Comparison of ENCODE assay signal across 3 cellular contexts in the genomic region with DNA sequence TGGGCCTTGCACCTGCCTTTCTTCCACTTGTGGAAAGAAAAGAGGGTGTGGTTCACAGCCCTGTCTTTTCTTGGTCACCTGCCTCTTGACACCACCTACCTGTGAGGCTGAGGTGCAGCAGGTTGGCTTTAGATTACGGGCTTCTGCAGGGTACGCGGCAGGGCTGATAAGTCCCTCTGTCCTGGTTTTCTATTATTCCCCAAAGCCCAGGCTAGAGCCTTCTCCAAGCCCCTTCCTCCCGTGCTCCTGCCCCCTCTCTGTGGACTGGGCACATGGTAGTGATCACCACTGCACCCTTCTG.
TF ChIP-seq lines count a peak whose summit lies in the region.

No MANE protein-coding gene starts in this region.

TF ChIP-seq in A549, 52 proteins besides CTCF, POLR2A, EP300 and RAD21 (continues in another document):
- TF ChIP-seq ZNF302 (CRISPR knock-in tag; IDR thresholded peaks at IDR 0.05): no peak
- TF ChIP-seq CHD2 (IDR thresholded peaks at IDR 0.05; ENCODE audit: low read length, partially characterized antibody): no peak
- TF ChIP-seq POLR2AphosphoS2 (conservative IDR thresholded peaks at IDR 0.05; ENCODE audit: low read length): no peak
- no peak for TF ChIP-seq HMGXB4 (CRISPR knock-in tag; IDR thresholded peaks at IDR 0.05; ENCODE audit: borderline replicate concordance)
- no peak for TF ChIP-seq JUN (IDR thresholded peaks at IDR 0.05)
- TF ChIP-seq PBX3 (IDR thresholded peaks at IDR 0.05): no peak
- no peak for TF ChIP-seq FOSB (CRISPR knock-in tag; IDR thresholded peaks at IDR 0.05)
- TF ChIP-seq BCL3 (IDR thresholded peaks at IDR 0.05): no peak
- TF ChIP-seq KDM1A (IDR thresholded peaks at IDR 0.05; ENCODE audit: low read depth): no peak
- TF ChIP-seq, protein P1, sequence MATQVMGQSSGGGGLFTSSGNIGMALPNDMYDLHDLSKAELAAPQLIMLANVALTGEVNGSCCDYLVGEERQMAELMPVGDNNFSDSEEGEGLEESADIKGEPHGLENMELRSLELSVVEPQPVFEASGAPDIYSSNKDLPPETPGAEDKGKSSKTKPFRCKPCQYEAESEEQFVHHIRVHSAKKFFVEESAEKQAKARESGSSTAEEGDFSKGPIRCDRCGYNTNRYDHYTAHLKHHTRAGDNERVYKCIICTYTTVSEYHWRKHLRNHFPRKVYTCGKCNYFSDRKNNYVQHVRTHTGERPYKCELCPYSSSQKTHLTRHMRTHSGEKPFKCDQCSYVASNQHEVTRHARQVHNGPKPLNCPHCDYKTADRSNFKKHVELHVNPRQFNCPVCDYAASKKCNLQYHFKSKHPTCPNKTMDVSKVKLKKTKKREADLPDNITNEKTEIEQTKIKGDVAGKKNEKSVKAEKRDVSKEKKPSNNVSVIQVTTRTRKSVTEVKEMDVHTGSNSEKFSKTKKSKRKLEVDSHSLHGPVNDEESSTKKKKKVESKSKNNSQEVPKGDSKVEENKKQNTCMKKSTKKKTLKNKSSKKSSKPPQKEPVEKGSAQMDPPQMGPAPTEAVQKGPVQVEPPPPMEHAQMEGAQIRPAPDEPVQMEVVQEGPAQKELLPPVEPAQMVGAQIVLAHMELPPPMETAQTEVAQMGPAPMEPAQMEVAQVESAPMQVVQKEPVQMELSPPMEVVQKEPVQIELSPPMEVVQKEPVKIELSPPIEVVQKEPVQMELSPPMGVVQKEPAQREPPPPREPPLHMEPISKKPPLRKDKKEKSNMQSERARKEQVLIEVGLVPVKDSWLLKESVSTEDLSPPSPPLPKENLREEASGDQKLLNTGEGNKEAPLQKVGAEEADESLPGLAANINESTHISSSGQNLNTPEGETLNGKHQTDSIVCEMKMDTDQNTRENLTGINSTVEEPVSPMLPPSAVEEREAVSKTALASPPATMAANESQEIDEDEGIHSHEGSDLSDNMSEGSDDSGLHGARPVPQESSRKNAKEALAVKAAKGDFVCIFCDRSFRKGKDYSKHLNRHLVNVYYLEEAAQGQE (IDR thresholded peaks at IDR 0.05): no peak

TF ChIP-seq in Ishikawa, 13 proteins besides CTCF, POLR2A, EP300 and RAD21:
- TF ChIP-seq TAF1 (IDR thresholded peaks at IDR 0.05; ENCODE audit: low read depth): no peak
- TF ChIP-seq, protein P1 (IDR thresholded peaks at IDR 0.05; ENCODE audit: low read depth): no peak
- no peak for TF ChIP-seq CREB1 (IDR thresholded peaks at IDR 0.05; ENCODE audit: low read depth)
- TF ChIP-seq, protein P2, sequence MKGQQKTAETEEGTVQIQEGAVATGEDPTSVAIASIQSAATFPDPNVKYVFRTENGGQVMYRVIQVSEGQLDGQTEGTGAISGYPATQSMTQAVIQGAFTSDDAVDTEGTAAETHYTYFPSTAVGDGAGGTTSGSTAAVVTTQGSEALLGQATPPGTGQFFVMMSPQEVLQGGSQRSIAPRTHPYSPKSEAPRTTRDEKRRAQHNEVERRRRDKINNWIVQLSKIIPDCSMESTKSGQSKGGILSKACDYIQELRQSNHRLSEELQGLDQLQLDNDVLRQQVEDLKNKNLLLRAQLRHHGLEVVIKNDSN (IDR thresholded peaks at IDR 0.05): no peak
- no peak for TF ChIP-seq MAX (IDR thresholded peaks at IDR 0.05)
- TF ChIP-seq FOXM1 (IDR thresholded peaks at IDR 0.05; ENCODE audit: borderline replicate concordance, low read depth): no peak
- TF ChIP-seq CEBPB (IDR thresholded peaks at IDR 0.05): no peak
- no peak for TF ChIP-seq TEAD4 (IDR thresholded peaks at IDR 0.05)
- no peak for TF ChIP-seq YY1 (IDR thresholded peaks at IDR 0.05; ENCODE audit: low read depth)
- no peak for TF ChIP-seq TCF12 (IDR thresholded peaks at IDR 0.05; ENCODE audit: low read depth)
- TF ChIP-seq ZBTB7A (IDR thresholded peaks at IDR 0.05; ENCODE audit: low read depth): no peak

TF ChIP-seq in HepG2, 621 proteins besides CTCF, POLR2A, EP300 and RAD21:
- TF ChIP-seq KDM2A (CRISPR knock-in tag; IDR thresholded peaks at IDR 0.05; ENCODE audit: borderline replicate concordance, low read depth) (no peak), HIVEP1 (CRISPR knock-in tag; IDR thresholded peaks at IDR 0.05) (no peak), ZBTB33 (CRISPR knock-in tag; IDR thresholded peaks at IDR 0.05) (peak; percentile 29; the same call in 1 of the 2 replicates), RNF219 (CRISPR knock-in tag; IDR thresholded peaks at IDR 0.05) (no peak)
